Comparison of ENCODE assay signal across 24 cellular contexts in genomic region chr7:28280516-28280915, GRCh38.
"Had no signal": no experiment of that assay in that cellular context is flagged by ENCODE, and none has a peak within 500 bp of the region (broad histone marks: within the 10 kb centered on the region; RNA-seq: fewer than 3 reads in every experiment).

No MANE protein-coding gene starts in this region.

- DNase-seq: activated CD4-positive, alpha-beta T cell treated with anti-CD3 and anti-CD28 coated beads, Interleukin-2, amount 10 ng/mL, durations not matched to agents 24 days and 14 days; activated CD4-positive, CD25-positive, alpha-beta regulatory T cell; activated CD8-positive, alpha-beta T cell treated with anti-CD3 and anti-CD28 coated beads for 36 hours; activated naive CD4-positive, alpha-beta T cell; activated T-cell treated with anti-CD3 and anti-CD28 coated beads, Interleukin-2, amount 50 U/mL, for 1 hour; body of pancreas; foreskin melanocyte; hypothalamus; islet precursor cell; left colon; nephron progenitor cell; right cardiac atrium; stimulated activated CD4-positive, alpha-beta T cell treated with anti-CD3 and anti-CD28 coated beads, Interleukin-15, amount 100 ng/mL, for 24 hours; stimulated activated CD4-positive, alpha-beta T cell treated with anti-CD3 and anti-CD28 coated beads, Interleukin-4, amount 100 ng/mL, for 1 hour; stomach; T-helper 1 cell; T-helper 9 cell; testis had no signal

- H3K4me1 ChIP-seq: body of pancreas, stomach, testis had no signal

- H3K9me3 Mint-ChIP-seq: activated CD4-positive, alpha-beta T cell treated with anti-CD3 and anti-CD28 coated beads, Interleukin-2, amount 10 ng/mL, durations not matched to agents 24 days and 14 days; activated CD8-positive, alpha-beta T cell treated with anti-CD3 and anti-CD28 coated beads for 36 hours; activated T-helper 17 cell treated with anti-CD3 and anti-CD28 coated beads, Interleukin-2, amount 50 U/mL, for 72 hours; stimulated activated effector memory CD8-positive, alpha-beta T cell treated with anti-CD3 and anti-CD28 coated beads, Interleukin-12 subunit alpha, Interleukin-12 subunit beta, amount 100 ng/mL, for 72 hours had no signal

- H3K4me1 Mint-ChIP-seq: activated CD4-positive, alpha-beta T cell treated with anti-CD3 and anti-CD28 coated beads, Interleukin-2, amount 10 ng/mL, durations not matched to agents 24 days and 14 days; activated T-helper 17 cell treated with anti-CD3 and anti-CD28 coated beads, Interleukin-2, amount 50 U/mL, for 72 hours; stimulated activated effector memory CD8-positive, alpha-beta T cell treated with anti-CD3 and anti-CD28 coated beads, Interleukin-12 subunit alpha, Interleukin-12 subunit beta, amount 100 ng/mL, for 72 hours had no signal

- H3K27ac ChIP-seq: body of pancreas, skin epidermis, stomach, testis had no signal

- H3K36me3 Mint-ChIP-seq: stimulated activated effector memory CD8-positive, alpha-beta T cell treated with anti-CD3 and anti-CD28 coated beads, Interleukin-12 subunit alpha, Interleukin-12 subunit beta, amount 100 ng/mL, for 72 hours; type B pancreatic cell had no signal

- H3K4me3 Mint-ChIP-seq: activated CD4-positive, alpha-beta T cell treated with anti-CD3 and anti-CD28 coated beads, Interleukin-2, amount 10 ng/mL, durations not matched to agents 24 days and 14 days; activated CD8-positive, alpha-beta T cell treated with anti-CD3 and anti-CD28 coated beads for 36 hours; activated T-helper 17 cell treated with anti-CD3 and anti-CD28 coated beads, Interleukin-2, amount 50 U/mL, for 72 hours; nephron progenitor cell; stimulated activated effector memory CD8-positive, alpha-beta T cell treated with anti-CD3 and anti-CD28 coated beads, Interleukin-12 subunit alpha, Interleukin-12 subunit beta, amount 100 ng/mL, for 72 hours; type B pancreatic cell had no signal

- H3K9me3 ChIP-seq: body of pancreas, stomach, testis had no signal

- H3K4me3 ChIP-seq: body of pancreas, lung, skin epidermis, stomach, testis had no signal

- H3K36me3 ChIP-seq: stomach had no signal

- H3K27ac Mint-ChIP-seq: activated CD4-positive, alpha-beta T cell treated with anti-CD3 and anti-CD28 coated beads, Interleukin-2, amount 10 ng/mL, durations not matched to agents 24 days and 14 days; activated CD8-positive, alpha-beta T cell treated with anti-CD3 and anti-CD28 coated beads for 36 hours; activated T-helper 17 cell treated with anti-CD3 and anti-CD28 coated beads, Interleukin-2, amount 50 U/mL, for 72 hours; nephron progenitor cell; progenitor cell of endocrine pancreas; stimulated activated effector memory CD8-positive, alpha-beta T cell treated with anti-CD3 and anti-CD28 coated beads, Interleukin-12 subunit alpha, Interleukin-12 subunit beta, amount 100 ng/mL, for 72 hours; type B pancreatic cell had no signal

- H3K27me3 ChIP-seq: body of pancreas, stomach, testis had no signal
